ENCODE assay signal across 19 cellular contexts in genomic region chr3:178117641-178118040, GRCh38.
"Had no signal": no experiment of that assay in that cellular context is flagged by ENCODE, and none has a peak within 500 bp of the region (broad histone marks: within the 10 kb centered on the region; RNA-seq: fewer than 3 reads in every experiment).

No MANE protein-coding gene starts in this region.

- H3K36me3 ChIP-seq: right lobe of liver, suprapubic skin had no signal

- H3K9me3 ChIP-seq: mucosa of descending colon, right lobe of liver, suprapubic skin had no signal

- H3K4me3 ChIP-seq: mucosa of descending colon, right lobe of liver, smooth muscle cell, suprapubic skin had no signal

- H3K4me3 Mint-ChIP-seq: activated CD4-positive, alpha-beta T cell treated with anti-CD3 and anti-CD28 coated beads, Interleukin-2, amount 10 ng/mL, durations not matched to agents 7 days and 5 days; activated naive CD8-positive, alpha-beta T cell treated with anti-CD3 and anti-CD28 coated beads, Interleukin-2, amount 10 ng/mL, durations not matched to agents 7 days and 5 days; activated T-helper 1 cell treated with anti-CD3 and anti-CD28 coated beads, Interleukin-12 subunit alpha, Interleukin-12 subunit beta, Interleukin-2, Interleukin-4 antibody, amounts not matched to agents 30 ng/mL and 10 ng/mL and 1 ng/mL, durations not matched to agents 14 hours and 24 hours and 36 hours; endodermal cell; naive thymus-derived CD4-positive, alpha-beta T cell; T-helper 2 cell treated with Interferon-gamma antibody and Interleukin-4, amounts not matched to agents 5 μg/mL and 100 μg/mL, for 36 hours had no signal

- H3K27me3 Mint-ChIP-seq: activated CD4-positive, alpha-beta T cell treated with anti-CD3 and anti-CD28 coated beads, Interleukin-2, amount 10 ng/mL, durations not matched to agents 7 days and 5 days; activated naive CD8-positive, alpha-beta T cell treated with anti-CD3 and anti-CD28 coated beads, Interleukin-2, amount 10 ng/mL, durations not matched to agents 7 days and 5 days; naive thymus-derived CD4-positive, alpha-beta T cell had no signal

- H3K36me3 Mint-ChIP-seq: activated naive CD8-positive, alpha-beta T cell treated with anti-CD3 and anti-CD28 coated beads, Interleukin-2, amount 10 ng/mL, durations not matched to agents 7 days and 5 days had no signal

- H3K4me1 Mint-ChIP-seq: activated CD4-positive, alpha-beta T cell treated with anti-CD3 and anti-CD28 coated beads, Interleukin-2, amount 10 ng/mL, durations not matched to agents 7 days and 5 days; activated naive CD8-positive, alpha-beta T cell treated with anti-CD3 and anti-CD28 coated beads, Interleukin-2, amount 10 ng/mL, durations not matched to agents 7 days and 5 days had no signal

- H3K4me2 ChIP-seq: smooth muscle cell had no signal

- H3K27ac Mint-ChIP-seq: activated CD4-positive, alpha-beta T cell treated with anti-CD3 and anti-CD28 coated beads, Interleukin-2, amount 10 ng/mL, durations not matched to agents 7 days and 5 days; activated naive CD8-positive, alpha-beta T cell treated with anti-CD3 and anti-CD28 coated beads, Interleukin-2, amount 10 ng/mL, durations not matched to agents 7 days and 5 days; activated T-helper 1 cell treated with anti-CD3 and anti-CD28 coated beads, Interleukin-12 subunit alpha, Interleukin-12 subunit beta, Interleukin-2, Interleukin-4 antibody, amounts not matched to agents 30 ng/mL and 10 ng/mL and 1 ng/mL, durations not matched to agents 14 hours and 24 hours and 36 hours; endodermal cell; naive thymus-derived CD4-positive, alpha-beta T cell; T-helper 2 cell treated with Interferon-gamma antibody and Interleukin-4, amounts not matched to agents 5 μg/mL and 100 μg/mL, for 36 hours had no signal

- H3K4me1 ChIP-seq: right lobe of liver had no signal

- DNase-seq: activated CD4-positive, alpha-beta T cell treated with anti-CD3 and anti-CD28 coated beads, Interleukin-2, amount 10 ng/mL, durations not matched to agents 7 days and 5 days; activated CD8-positive, alpha-beta memory T cell treated with anti-CD3 and anti-CD28 coated beads for 24 hours; activated naive CD4-positive, alpha-beta T cell; activated naive CD8-positive, alpha-beta T cell treated with anti-CD3 and anti-CD28 coated beads, Interleukin-2, amount 10 ng/mL, durations not matched to agents 7 days and 5 days; anterior cingulate cortex; endodermal cell; erythroblast; mucosa of descending colon; naive thymus-derived CD4-positive, alpha-beta T cell; nucleus accumbens; right lobe of liver; stimulated activated CD4-positive, alpha-beta T cell treated with anti-CD3 and anti-CD28 coated beads, Interleukin-4, amount 100 ng/mL, for 4 hours; stimulated activated CD8-positive, alpha-beta memory T cell treated with anti-CD3 and anti-CD28 coated beads, Interleukin-4, amount 100 ng/mL, for 48 hours; stimulated activated naive CD4-positive, alpha-beta T cell treated with Interleukin-2 at 50 U/mL for 16 hours; trophoblast cell had no signal

- H3K27ac ChIP-seq: right lobe of liver, suprapubic skin had no signal

- ATAC-seq: mucosa of descending colon; naive thymus-derived CD4-positive, alpha-beta T cell; right lobe of liver had no signal

- H3K27me3 ChIP-seq: right lobe of liver, suprapubic skin had no signal
